22 cellular contexts compared by ENCODE assay signal in genomic region chr7:115409682-115410426, GRCh38.
A peak's percentile ranks its signal among the peaks of the same experiment; 100 is the strongest.
DNase-seq lines count a peak whose midpoint lies in the region; ATAC-seq and TF ChIP-seq lines count a peak whose summit lies in the region.
"Had no signal": no experiment of that assay in that cellular context is flagged by ENCODE, and none has a peak within 500 bp of the region (broad histone marks: within the 10 kb centered on the region; RNA-seq: fewer than 3 reads in every experiment).

No MANE protein-coding gene starts in this region.

- H3K79me2 ChIP-seq in SU-DHL-6 (ENCODE audit: insufficient read depth, low read length) = no peaks in the 10 kb centered on the region
- H3K79me2 ChIP-seq: hepatocyte had no signal

- H3K9ac ChIP-seq in SU-DHL-6 (ENCODE audit: low read length) = no peak overlapping the region
- H3K9ac ChIP-seq: KMS-11 had no signal

- ATAC-seq in GM18909 (IDR thresholded peaks at IDR 0.05; ENCODE audit: poor library complexity, unreplicated experiment) (peak; percentile 36), HG03565 (IDR thresholded peaks at IDR 0.05; ENCODE audit: unreplicated experiment) (no peak)
- ATAC-seq in natural killer cell treated with Interleukin-12 subunit alpha and Interleukin-12 subunit beta and Interleukin-15 and Interleukin-18, amount 100 ng/mL, for 72 hours = peak in 1 of 2 donors; percentile 59
- ATAC-seq: activated naive CD4-positive, alpha-beta T cell treated with anti-CD3 and anti-CD28 coated beads, Interleukin-2, amount 50 U/mL, for 72 hours; SK-N-SH treated with all-trans-retinoic acid at 6 μM for 48 hours had no signal

- TF ChIP-seq CTCF in HL-60 (IDR thresholded peaks at IDR 0.05; ENCODE audit: insufficient read depth, low read length) (no peak), SU-DHL-6 (IDR thresholded peaks at IDR 0.05; ENCODE audit: insufficient read depth, low read length, poor library complexity, severe bottlenecking) (no peak)

- H3K9me2 ChIP-seq in SU-DHL-6 (replicated peaks; ENCODE audit: insufficient read depth, low read length) = no peaks in the 10 kb centered on the region

- peaks cover 24 to 26% of the 10 kb centered on the region in 2 donors for H3K4me1 Mint-ChIP-seq in natural killer cell treated with Interleukin-12 subunit alpha and Interleukin-12 subunit beta and Interleukin-15 and Interleukin-18, amount 100 ng/mL, for 72 hours (ENCODE audit: low read depth in 2 of 2)

- H3K27ac ChIP-seq in HL-60 (replicated peaks) (peak overlapping the region; percentile 86), SU-DHL-6 (ENCODE audit: low read depth, low read length) (no peak overlapping the region)
- H3K27ac ChIP-seq: cardiac muscle cell, coronary artery, esophagus squamous epithelium, hepatocyte, KMS-11, WERI-Rb-1 had no signal

- no peaks in the 10 kb centered on the region for H3K9me3 ChIP-seq in SU-DHL-6 (ENCODE audit: insufficient read depth, low read length)
- H3K9me3 ChIP-seq: esophagus squamous epithelium had no signal

- H3K27me3 Mint-ChIP-seq in natural killer cell treated with Interleukin-12 subunit alpha and Interleukin-12 subunit beta and Interleukin-15 and Interleukin-18, amount 100 ng/mL, for 72 hours = no peaks in the 10 kb centered on the region
- H3K27me3 Mint-ChIP-seq: stimulated activated memory B cell treated with anti-CD40 and anti-IgM and Interleukin-4, amounts not matched to agents 10 μg/mL and 1 μg/mL and 100 μg/mL, for 72 hours had no signal

- no peaks in the 10 kb centered on the region for H4K20me1 ChIP-seq in SU-DHL-6 (ENCODE audit: low read depth, low read length)

- H3K9me3 Mint-ChIP-seq in natural killer cell treated with Interleukin-12 subunit alpha and Interleukin-12 subunit beta and Interleukin-15 and Interleukin-18, amount 100 ng/mL, for 72 hours = no peaks in the 10 kb centered on the region
- H3K9me3 Mint-ChIP-seq: activated naive CD4-positive, alpha-beta T cell treated with anti-CD3 and anti-CD28 coated beads, Interleukin-2, amount 50 U/mL, for 72 hours; endodermal cell had no signal

- H3K4me3 Mint-ChIP-seq in natural killer cell treated with Interleukin-12 subunit alpha and Interleukin-12 subunit beta and Interleukin-15 and Interleukin-18, amount 100 ng/mL, for 72 hours = peak overlapping the region; percentile 50
- H3K4me3 Mint-ChIP-seq: endodermal cell; stimulated activated memory B cell treated with anti-CD40 and anti-IgM and Interleukin-4, amounts not matched to agents 10 μg/mL and 1 μg/mL and 100 μg/mL, for 72 hours had no signal

- H3K36me3 Mint-ChIP-seq in natural killer cell treated with Interleukin-12 subunit alpha and Interleukin-12 subunit beta and Interleukin-15 and Interleukin-18, amount 100 ng/mL, for 72 hours = no peaks in the 10 kb centered on the region
- H3K36me3 Mint-ChIP-seq: activated naive CD4-positive, alpha-beta T cell treated with anti-CD3 and anti-CD28 coated beads, Interleukin-2, amount 50 U/mL, for 72 hours had no signal

- H3K27ac Mint-ChIP-seq in natural killer cell treated with Interleukin-12 subunit alpha and Interleukin-12 subunit beta and Interleukin-15 and Interleukin-18, amount 100 ng/mL, for 72 hours = peak overlapping the region; percentile 78 to 93
- H3K27ac Mint-ChIP-seq: activated naive CD4-positive, alpha-beta T cell treated with anti-CD3 and anti-CD28 coated beads, Interleukin-2, amount 50 U/mL, for 72 hours; endodermal cell; stimulated activated memory B cell treated with anti-CD40 and anti-IgM and Interleukin-4, amounts not matched to agents 10 μg/mL and 1 μg/mL and 100 μg/mL, for 72 hours had no signal

- peak overlapping the region; percentile 1 for H2AFZ ChIP-seq in SU-DHL-6 (ENCODE audit: low read depth, low read length, severe bottlenecking)
- H2AFZ ChIP-seq: hepatocyte had no signal

- no peaks in the 10 kb centered on the region for H3F3A ChIP-seq in SU-DHL-6 (ENCODE audit: insufficient read depth)

- H3K4me3 ChIP-seq in HL-60 (replicated peaks; ENCODE audit: insufficient read depth, low read length) = no peak overlapping the region
- H3K4me3 ChIP-seq in SU-DHL-6 (ENCODE audit: insufficient read depth, low read length, poor library complexity, severe bottlenecking) = no peak overlapping the region
- H3K4me3 ChIP-seq: cardiac muscle cell, coronary artery, esophagus squamous epithelium, hepatocyte, smooth muscle cell had no signal

- no peaks in the 10 kb centered on the region for H3K36me3 ChIP-seq in SU-DHL-6 (ENCODE audit: low read length)
- H3K36me3 ChIP-seq: cardiac muscle cell, esophagus squamous epithelium, WERI-Rb-1 had no signal

- H3K27me3 ChIP-seq in HL-60 (ENCODE audit: insufficient read depth, poor library complexity, severe bottlenecking) = no peaks in the 10 kb centered on the region
- H3K27me3 ChIP-seq in SU-DHL-6 (ENCODE audit: low read length) = no peaks in the 10 kb centered on the region
- H3K27me3 ChIP-seq: cardiac muscle cell, esophagus squamous epithelium, hepatocyte had no signal

- DNase-seq in HL-60 (ENCODE audit: low read depth in 1 of 2, low spot score in 1 of 2) (no peak), COLO829 (ENCODE audit: low spot score) (no peak), epidermal melanocyte (ENCODE audit: insufficient read length, low spot score) (no peak)
- no peak for DNase-seq in natural killer cell treated with Interleukin-12 subunit alpha and Interleukin-12 subunit beta and Interleukin-15 and Interleukin-18, amount 100 ng/mL, for 72 hours (ENCODE audit: low spot score)
- DNase-seq: aorta, EL, endodermal cell, esophagus squamous epithelium, NCI-H1694 treated with DMSO at 0.1 percent for 48 hours, NCI-H748 treated with DMSO at 0.1 percent for 48 hours, WERI-Rb-1 had no signal

- H3K4me2 ChIP-seq in SU-DHL-6 (ENCODE audit: low read depth, low read length, poor library complexity, severe bottlenecking) = no peak overlapping the region
- H3K4me2 ChIP-seq: hepatocyte, KMS-11, smooth muscle cell had no signal
